ENCODE assay signal across 25 cellular contexts in the genomic region with DNA sequence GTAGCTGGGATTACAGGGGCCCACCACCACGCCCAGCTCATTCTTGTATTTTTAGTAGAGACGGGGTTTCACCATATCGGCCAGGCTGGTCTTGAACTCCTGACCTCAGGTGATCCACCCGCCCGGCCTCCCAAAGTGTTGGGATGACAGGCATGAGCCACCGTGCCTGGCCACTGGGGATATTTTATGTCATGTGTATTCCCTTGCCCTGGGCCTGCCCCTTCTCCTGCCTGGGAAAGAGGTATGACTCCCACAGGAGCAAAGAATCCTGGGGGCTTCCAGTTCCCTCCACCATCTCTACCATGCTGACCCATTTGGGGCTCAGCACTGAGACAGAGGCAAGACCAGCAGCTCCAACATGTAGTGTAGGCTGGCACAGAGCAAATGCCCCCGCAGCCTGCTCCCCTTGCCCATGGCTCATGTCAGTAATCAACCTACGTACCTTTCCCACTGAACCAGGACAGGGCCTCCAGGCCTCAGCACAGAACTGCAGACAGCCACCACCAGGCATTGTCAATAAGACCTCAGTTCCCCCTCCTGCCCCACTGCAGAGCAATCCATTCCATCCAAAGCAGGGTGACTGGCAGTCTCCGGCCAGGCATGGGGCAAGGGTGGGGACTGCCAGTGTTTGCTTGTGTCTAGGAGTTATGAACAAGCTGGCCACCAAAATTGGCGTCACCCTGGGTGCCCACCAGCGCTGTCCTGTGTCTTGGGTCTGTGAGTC. TPM values are rescaled to one million over a fixed set of nuclear protein-coding genes. Genes with fewer than 3 reads are reported as not detected.
DNase-seq lines count a peak whose midpoint lies in the region; ATAC-seq, FAIRE-seq and TF ChIP-seq lines count a peak whose summit lies in the region.
"Had no signal": no experiment of that assay in that cellular context is flagged by ENCODE, and none has a peak within 500 bp of the region (broad histone marks: within the 10 kb centered on the region; RNA-seq: fewer than 3 reads in every experiment).

No MANE protein-coding gene starts in this region.

- H3K36me3 ChIP-seq in GM12878 (ENCODE audit: control insufficient read depth in 2 of 2, insufficient read depth in 2 of 2, low read length in 1 of 2), result peaks cover 0 to 7% of the 10 kb centered on the region in 2 experiments; a peak in 2 of 4 replicates
- peaks cover 0 to 44% of the 10 kb centered on the region in 2 donors for H3K36me3 ChIP-seq in left lung

- SMC1A ChIA-PET in GM12878 (lab: Charles Lee; ENCODE audit: uncharacterized antibody, unreplicated experiment), result interaction anchor here (0.7 to 1.2 kb wide), 4 partner anchors 12 to 335 kb away, joined by 3 to 6 read pairs (median 4); no protein-coding TSS in a partner anchor

- RAD21 ChIA-PET in GM12878 (lab: Charles Lee; ENCODE audit: unreplicated experiment), result interaction anchor here (0.5 to 1.3 kb wide), 3 partner anchors 12 to 80 kb away, joined by 3 to 4 read pairs (median 3); no protein-coding TSS in a partner anchor

- H3K27me3 Mint-ChIP-seq in natural killer cell treated with Interleukin-12 subunit alpha and Interleukin-12 subunit beta and Interleukin-15 and Interleukin-18, amount 100 ng/mL, for 72 hours, result no peaks in the 10 kb centered on the region
- peaks cover 0 to 3% of the 10 kb centered on the region in 2 donors for H3K27me3 Mint-ChIP-seq in natural killer cell (ENCODE audit: low read depth in 2 of 2)
- H3K27me3 Mint-ChIP-seq: CD4-positive, CD25-positive, alpha-beta regulatory T cell had no signal

- no peaks in the 10 kb centered on the region for H3K79me2 ChIP-seq in GM12878 (ENCODE audit: control insufficient read depth, insufficient read depth, low read length)

- no peak for DNase-seq in natural killer cell treated with Interleukin-12 subunit alpha and Interleukin-12 subunit beta and Interleukin-15 and Interleukin-18, amount 100 ng/mL, for 72 hours (ENCODE audit: low spot score)
- DNase-seq in natural killer cell (no peak), GM12878 (ENCODE audit: low read depth, low spot score) (no peak), sciatic nerve (ENCODE audit: low spot score) (peak; percentile 41), left lung (no peak), iPS-NIHi7 (ENCODE audit: extremely low spot score) (no peak)
- no peak for DNase-seq in activated naive CD4-positive, alpha-beta T cell treated with anti-CD3 and anti-CD28 coated beads, Interleukin-2, amount 50 U/mL, for 16 hours
- DNase-seq in activated CD4-positive, alpha-beta T cell treated with anti-CD3 and anti-CD28 coated beads for 48 hours, result no peak
- DNase-seq: AML-193, DMS79, GOT3, IMR-90, NCI-H187, NCI-H2107, PC-3, Right ventricle myocardium superior had no signal

- no peak overlapping the region for H3K4me2 ChIP-seq in GM12878 (ENCODE audit: control insufficient read depth, insufficient read depth)

- in situ Hi-C loops in GM12878 (cut with MboI), result no loop called here

- CTCF ChIA-PET in GM12878 (lab: Yijun Ruan, JAX), result interaction anchor here (0.7 to 1.2 kb wide), 3 partner anchors 12 to 261 kb away, joined by 3 to 9 read pairs (median 4); no protein-coding TSS in a partner anchor

- peak overlapping the region; percentile 34 for H3K4me3 Mint-ChIP-seq in natural killer cell treated with Interleukin-12 subunit alpha and Interleukin-12 subunit beta and Interleukin-15 and Interleukin-18, amount 100 ng/mL, for 72 hours
- H3K4me3 Mint-ChIP-seq in natural killer cell, result no peak overlapping the region
- H3K4me3 Mint-ChIP-seq: CD4-positive, CD25-positive, alpha-beta regulatory T cell had no signal

- H3K27me3 ChIP-seq in GM12878 (replicated peaks in 1 of 2; ENCODE audit: control insufficient read depth in 2 of 2, insufficient read depth in 2 of 2, low read length in 1 of 2), result no peaks in the 10 kb centered on the region
- H3K27me3 ChIP-seq in left lung, result no peaks in the 10 kb centered on the region

- no TSS peak for BruUV-seq in GM12878 (replicated peaks; lab: Mats Ljungman, UMichigan)

- no peak for FAIRE-seq in GM12878 (lab: Jason Lieb, UNC)
- FAIRE-seq: HTR-8/SVneo had no signal

- no peak for TF ChIP-seq POLR2A in GM12878 (IDR thresholded peaks at IDR 0.05; ENCODE audit: low read depth, low read length)

- no peaks in the 10 kb centered on the region for H3K9me3 Mint-ChIP-seq in natural killer cell treated with Interleukin-12 subunit alpha and Interleukin-12 subunit beta and Interleukin-15 and Interleukin-18, amount 100 ng/mL, for 72 hours
- H3K9me3 Mint-ChIP-seq in natural killer cell, result no peaks in the 10 kb centered on the region
- H3K9me3 Mint-ChIP-seq: CD4-positive, CD25-positive, alpha-beta regulatory T cell had no signal

- H3K4me3 ChIP-seq in GM12878 (no peak overlapping the region), left lung (no peak overlapping the region)

- TF ChIP-seq CTCF in natural killer cell (IDR thresholded peaks at IDR 0.05), result no peak
- no peak for TF ChIP-seq CTCF in GM12878 (IDR thresholded peaks at IDR 0.05 in 2 of 3, conservative IDR thresholded peaks at IDR 0.05 in 1 of 3; ENCODE audit: control insufficient read depth in 2 of 3, extremely low read depth in 1 of 3, insufficient read depth in 1 of 3, low read depth in 3 of 3, low read length in 3 of 3)
- no peak for TF ChIP-seq CTCF in left lung (IDR thresholded peaks at IDR 0.05)

- peak overlapping the region; percentile 42; the same call in 1 of the 2 replicates for H3K27ac ChIP-seq in GM12878 (ENCODE audit: control insufficient read depth, insufficient read depth)
- no peak overlapping the region for H3K27ac ChIP-seq in left lung
- H3K27ac ChIP-seq: KMS-11 had no signal

- no peak for TF ChIP-seq EP300 in GM12878 (IDR thresholded peaks at IDR 0.05; ENCODE audit: borderline replicate concordance in 1 of 2, control insufficient read depth in 1 of 2, low read depth in 2 of 2, low read length in 2 of 2)

- H3K36me3 Mint-ChIP-seq in natural killer cell treated with Interleukin-12 subunit alpha and Interleukin-12 subunit beta and Interleukin-15 and Interleukin-18, amount 100 ng/mL, for 72 hours, result no peaks in the 10 kb centered on the region
- peaks cover 6% of the 10 kb centered on the region for H3K36me3 Mint-ChIP-seq in natural killer cell

- peak overlapping the region in 1 of 2 donors; percentile 80 for H3K27ac Mint-ChIP-seq in natural killer cell treated with Interleukin-12 subunit alpha and Interleukin-12 subunit beta and Interleukin-15 and Interleukin-18, amount 100 ng/mL, for 72 hours
- H3K27ac Mint-ChIP-seq in natural killer cell, result no peak overlapping the region

- POLR2A ChIA-PET in GM12878 (lab: Charles Lee), result interaction anchor here (0.6 kb wide), 1 partner anchor 254 kb away, joined by 3 read pairs; no protein-coding TSS in a partner anchor

- H3K9me3 ChIP-seq in GM12878 (replicated peaks; ENCODE audit: control insufficient read depth, insufficient read depth, low read length), result no peaks in the 10 kb centered on the region
- no peaks in the 10 kb centered on the region for H3K9me3 ChIP-seq in left lung

- no peaks in the 10 kb centered on the region for H4K20me1 ChIP-seq in GM12878 (ENCODE audit: control insufficient read depth, insufficient read depth)

- TF ChIP-seq RAD21 in GM12878 (IDR thresholded peaks at IDR 0.05; ENCODE audit: insufficient read depth, low read depth, low read length), result no peak

- 88% methylated on average over 11 of the region's 11 CpGs for WGBS in GM12878 (ENCODE audit: insufficient coverage, insufficient replicate concordance, low lambda C conversion rate, missing lambda C conversion rate)

- H3K4me1 Mint-ChIP-seq in natural killer cell treated with Interleukin-12 subunit alpha and Interleukin-12 subunit beta and Interleukin-15 and Interleukin-18, amount 100 ng/mL, for 72 hours (ENCODE audit: low read depth in 2 of 2), result peaks cover 14 to 29% of the 10 kb centered on the region in 2 donors
- peaks cover 8 to 24% of the 10 kb centered on the region in 2 donors for H3K4me1 Mint-ChIP-seq in natural killer cell

- intact Hi-C loops in natural killer cell (cut with micrococcal nuclease) (no loop called here), GM12878 (cut with micrococcal nuclease; ENCODE audit: unreplicated experiment) (no loop called here), sciatic nerve (cut with DNase I) (no loop called here), left lung (cut with DNase I) (no loop called here)

- no peak overlapping the region for H3K9ac ChIP-seq in GM12878 (ENCODE audit: control insufficient read depth, insufficient read depth, low read length)
- H3K9ac ChIP-seq: KMS-11 had no signal

- H3K4me1 ChIP-seq in GM12878 (ENCODE audit: control insufficient read depth, insufficient read depth, low read length) (peaks cover 22% of the 10 kb centered on the region), left lung (no peaks in the 10 kb centered on the region)

- no peak for ATAC-seq in natural killer cell treated with Interleukin-12 subunit alpha and Interleukin-12 subunit beta and Interleukin-15 and Interleukin-18, amount 100 ng/mL, for 72 hours
- ATAC-seq in natural killer cell (no peak), GM12878 (no peak), sciatic nerve (no peak), left lung (no peak)
- ATAC-seq: HCT116, PC-3 had no signal

- no peak overlapping the region for H2AFZ ChIP-seq in GM12878 (ENCODE audit: control insufficient read depth, low read depth, low read length)

RNA-seq across cellular contexts. Expression of gene BMP8A, which starts 35.2 kb away (rescaled TPM):
- total RNA-seq in natural killer cell treated with Interleukin-12 subunit alpha and Interleukin-12 subunit beta and Interleukin-15 and Interleukin-18, amount 100 ng/mL, for 72 hours, result under 1 TPM in 1 of 2 donors, not detected in 1; 0.24 TPM
- 1 to 10 TPM in 1 of 3 donors, under 1 TPM in 2; 0.29 to 1.6 (median 0.40) TPM for total RNA-seq in natural killer cell
- not detected in 2 replicates for total RNA-seq in GM12878 (2013; cell fraction: nucleolus; rRNA removed)
- 0.22 TPM in 1 of 2 replicates, not detected in the other for total RNA-seq in GM12878 (2014; rRNA removed)
- total RNA-seq in GM12878 (2014; rRNA removed; fragmentation: Illumina TruSeq; extraction: Trizol), result not detected in 2 replicates
- not detected in 2 replicates for total RNA-seq in GM12878 (2021)
- not detected for polyA plus RNA-seq in GM12878 (2011; ENCODE audit: low read depth)
- not detected in 2 replicates for polyA plus RNA-seq in GM12878 (2011; rRNA removed)
- not detected in 2 replicates for polyA plus RNA-seq in GM12878 (2011; cell fraction: cytosol; rRNA removed)
- polyA plus RNA-seq in GM12878 (2011; cell fraction: nucleus; rRNA removed), result not detected in 2 replicates
- polyA plus RNA-seq in GM12878 (2012), result 0.19 and 0.27 TPM in 2 replicates
- polyA plus RNA-seq in GM12878 (2014; fragmentation: Illumina TruSeq; extraction: Trizol), result not detected in 2 replicates
- polyA plus RNA-seq in GM12878 (2014; fragmentation: Nextera tagmentation; extraction: Ambion mirVana), result not detected
- polyA plus RNA-seq in GM12878 (2014; rRNA removed), result 0.06 TPM in 1 of 2 replicates, not detected in the other
- not detected for polyA plus RNA-seq in GM12878 (2016; fragmentation: Nextera tagmentation; extraction: Ambion mirVana)
- not detected in 2 replicates for polyA minus RNA-seq in GM12878 (2011; rRNA and poly(A)+ RNA removed)
- not detected in 2 replicates for polyA minus RNA-seq in GM12878 (2011; cell fraction: cytosol; rRNA and poly(A)+ RNA removed)
- not detected in 2 replicates for polyA minus RNA-seq in GM12878 (2011; cell fraction: nucleus; rRNA and poly(A)+ RNA removed)
- 8.3 TPM for total RNA-seq in sciatic nerve
- total RNA-seq in left lung, result under 1 TPM; 0.73 to 0.82 TPM
- total RNA-seq: IMR-90, M059J, NCI-H460, RPMI7951, SK-MEL-5 had no signal
- polyA plus RNA-seq: AG04450; CD4-positive, CD25-positive, alpha-beta regulatory T cell; IMR-90 had no signal

RNA-seq across cellular contexts. Expression of gene PABPC4, which starts 50.0 kb away (rescaled TPM):
- 100 to 1,000 TPM; 189 to 372 TPM for total RNA-seq in natural killer cell treated with Interleukin-12 subunit alpha and Interleukin-12 subunit beta and Interleukin-15 and Interleukin-18, amount 100 ng/mL, for 72 hours
- total RNA-seq in natural killer cell (100 to 1,000 TPM; 161 to 325 (median 275) TPM), GM12878 (2014; rRNA removed) (149 and 153 TPM in 2 replicates), GM12878 (2014; rRNA removed; fragmentation: Illumina TruSeq; extraction: Trizol) (117 and 120 TPM in 2 replicates), GM12878 (2021) (323 and 347 TPM in 2 replicates), sciatic nerve (168 TPM), left lung (100 to 1,000 TPM; 226 to 232 TPM)
- 284 and 295 TPM in 2 replicates for total RNA-seq in GM12878 (2013; cell fraction: nucleolus; rRNA removed)
- polyA plus RNA-seq in GM12878 (2011; ENCODE audit: low read depth), result 365 TPM
- polyA plus RNA-seq in GM12878 (2011; rRNA removed) (123 and 126 TPM in 2 replicates), GM12878 (2014; fragmentation: Illumina TruSeq; extraction: Trizol) (229 and 320 TPM in 2 replicates), GM12878 (2014; fragmentation: Nextera tagmentation; extraction: Ambion mirVana) (10 to 100 TPM; 61.4 to 98.9 TPM), GM12878 (2014; rRNA removed) (157 and 163 TPM in 2 replicates), GM12878 (2016; fragmentation: Nextera tagmentation; extraction: Ambion mirVana) (10 to 100 TPM; 76.1 to 92.6 TPM)
- 134 and 144 TPM in 2 replicates for polyA plus RNA-seq in GM12878 (2011; cell fraction: cytosol; rRNA removed)
- 275 and 341 TPM in 2 replicates for polyA plus RNA-seq in GM12878 (2011; cell fraction: nucleus; rRNA removed)
- 346 and 447 TPM in 2 replicates for polyA plus RNA-seq in GM12878 (2012)
- polyA minus RNA-seq in GM12878 (2011; rRNA and poly(A)+ RNA removed), result 122 and 211 TPM in 2 replicates
- 126 and 132 TPM in 2 replicates for polyA minus RNA-seq in GM12878 (2011; cell fraction: cytosol; rRNA and poly(A)+ RNA removed)
- polyA minus RNA-seq in GM12878 (2011; cell fraction: nucleus; rRNA and poly(A)+ RNA removed), result 54.6 and 101 TPM in 2 replicates
